Comparison of ENCODE assay signal across 8 cellular contexts in genomic region chr5:73796164-73797141, GRCh38.
DNase-seq lines count a peak whose midpoint lies in the region; ATAC-seq and TF ChIP-seq lines count a peak whose summit lies in the region.
"Had no signal": no experiment of that assay in that cellular context is flagged by ENCODE, and none has a peak within 500 bp of the region (broad histone marks: within the 10 kb centered on the region; RNA-seq: fewer than 3 reads in every experiment).

No MANE protein-coding gene starts in this region.

- H3K36me3 ChIP-seq in HEK293 (ENCODE audit: control insufficient read depth in 2 of 2, insufficient read depth in 1 of 2, low read length in 2 of 2) (no peaks in the 10 kb centered on the region), WERI-Rb-1 (no peaks in the 10 kb centered on the region)

- H3K27me3 ChIP-seq in WERI-Rb-1 (ENCODE audit: insufficient read depth, low read depth, severe bottlenecking) = no peaks in the 10 kb centered on the region

- H3K9me3 Mint-ChIP-seq in stimulated activated naive CD8-positive, alpha-beta T cell treated with anti-CD3 and anti-CD28 coated beads, Interleukin-15, amount 100 ng/mL, for 72 hours = no peaks in the 10 kb centered on the region

- H3K27ac Mint-ChIP-seq in stimulated activated naive CD8-positive, alpha-beta T cell treated with anti-CD3 and anti-CD28 coated beads, Interleukin-15, amount 100 ng/mL, for 72 hours = peak overlapping the region in 1 of 2 donors; percentile 78

- H3K9me3 ChIP-seq in HEK293 (ENCODE audit: control insufficient read depth, insufficient read depth, low read depth, low read length) (no peaks in the 10 kb centered on the region), WERI-Rb-1 (ENCODE audit: severe bottlenecking) (no peaks in the 10 kb centered on the region)

- peak; percentile 75 for ATAC-seq in stimulated activated naive CD8-positive, alpha-beta T cell treated with anti-CD3 and anti-CD28 coated beads, Interleukin-15, amount 100 ng/mL, for 72 hours

- peaks cover 20% of the 10 kb centered on the region for H3K4me1 Mint-ChIP-seq in stimulated activated naive CD8-positive, alpha-beta T cell treated with anti-CD3 and anti-CD28 coated beads, Interleukin-15, amount 100 ng/mL, for 72 hours

- DNase-seq in GM12865 (ENCODE audit: low read depth) (peak; percentile 89), RPMI7951 (ENCODE audit: low read depth) (peak; percentile 88), glomerular endothelial cell (ENCODE audit: extremely low read depth, low read depth, low spot score) (peak; percentile 93), C1 segment of cervical spinal cord (lab: John Stamatoyannopoulos, UW) (no peak), WERI-Rb-1 (no peak)
- peak; percentile 24 to 39 for DNase-seq in stimulated activated naive CD8-positive, alpha-beta T cell treated with anti-CD3 and anti-CD28 coated beads, Interleukin-15, amount 100 ng/mL, for 72 hours

- CTCF ChIA-PET in HEK293 (lab: Yijun Ruan, JAX) = interaction anchor here (0.6 to 11.7 kb wide), 7 partner anchors 10 to 853 kb away, joined by 3 to 258 read pairs (median 3); no protein-coding TSS in a partner anchor

- H3K27ac ChIP-seq in HEK293 (ENCODE audit: extremely low read depth, low read depth, low read length) = no peak overlapping the region
- H3K27ac ChIP-seq in WERI-Rb-1 = no peak overlapping the region

- POLR2A ChIA-PET in HEK293 (lab: Yijun Ruan, JAX) = no interaction called here

- peak overlapping the region; percentile 13 to 52 for H3K4me3 Mint-ChIP-seq in stimulated activated naive CD8-positive, alpha-beta T cell treated with anti-CD3 and anti-CD28 coated beads, Interleukin-15, amount 100 ng/mL, for 72 hours

- peaks cover 49% of the 10 kb centered on the region for H3K27me3 Mint-ChIP-seq in stimulated activated naive CD8-positive, alpha-beta T cell treated with anti-CD3 and anti-CD28 coated beads, Interleukin-15, amount 100 ng/mL, for 72 hours

- TF ChIP-seq CTCF in GM12865 (IDR thresholded peaks at IDR 0.05; ENCODE audit: insufficient read depth, low read depth, low read length, missing control alignments) = no peak
- TF ChIP-seq CTCF in HEK293 (tag by site-specific recombination; IDR thresholded peaks at IDR 0.05) = no peak
- no peak for TF ChIP-seq CTCF in WERI-Rb-1 (IDR thresholded peaks at IDR 0.05; ENCODE audit: low read depth, low read length)

- H3K4me3 ChIP-seq in GM12865 (ENCODE audit: low read depth, low read length) = no peak overlapping the region
- no peak overlapping the region for H3K4me3 ChIP-seq in HEK293 (ENCODE audit: low read depth, low read length)
- no peak overlapping the region for H3K4me3 ChIP-seq in WERI-Rb-1 (ENCODE audit: low read depth, low read length)
- H3K4me3 ChIP-seq: lung had no signal

- peaks cover 8% of the 10 kb centered on the region; the same call in 1 of the 2 replicates for H3K4me1 ChIP-seq in HEK293 (ENCODE audit: control insufficient read depth, insufficient read depth, low read length)

TF ChIP-seq in HEK293, 187 proteins besides CTCF, POLR2A, EP300 and RAD21 (continues in another document):
- no peak for TF ChIP-seq ZBTB7A (tag by site-specific recombination; IDR thresholded peaks at IDR 0.05; ENCODE audit: low read depth)
- no peak for TF ChIP-seq PRDM4 (tag by site-specific recombination; IDR thresholded peaks at IDR 0.05)
- TF ChIP-seq ZIC2 (tag by site-specific recombination; IDR thresholded peaks at IDR 0.05) = peak; percentile 75
- TF ChIP-seq TRIM28 (IDR thresholded peaks at IDR 0.05; ENCODE audit: borderline replicate concordance, low read length) = peak; percentile 53; the same call in 1 of the 2 replicates
- no peak for TF ChIP-seq ZNF561 (tag by site-specific recombination; IDR thresholded peaks at IDR 0.05; ENCODE audit: borderline replicate concordance)
- TF ChIP-seq HIC1 (tag by site-specific recombination; IDR thresholded peaks at IDR 0.05) = no peak
- TF ChIP-seq KLF8 (tag by site-specific recombination; IDR thresholded peaks at IDR 0.05) = no peak
- TF ChIP-seq ZNF530 (tag by site-specific recombination; IDR thresholded peaks at IDR 0.05; ENCODE audit: low read depth) = no peak
- TF ChIP-seq YY2 (tag by site-specific recombination; IDR thresholded peaks at IDR 0.05) = peak; percentile 68
- TF ChIP-seq ZEB2 (tag by site-specific recombination; IDR thresholded peaks at IDR 0.05) = peak; percentile 67; the same call in 1 of the 2 replicates
- 0 out of 2 replicates have a peak, but pooled peaks have one; percentile 32 for TF ChIP-seq ZNF501 (tag by site-specific recombination; IDR thresholded peaks at IDR 0.05)
- TF ChIP-seq HOXC10 (CRISPR knock-in tag; IDR thresholded peaks at IDR 0.05) = no peak
- TF ChIP-seq SP7 (tag by site-specific recombination; IDR thresholded peaks at IDR 0.05) = peak; percentile 97
- TF ChIP-seq ZNF692 (tag by site-specific recombination; IDR thresholded peaks at IDR 0.05) = peak; percentile 51; the same call in 1 of the 2 replicates
- TF ChIP-seq ZNF548 (tag by site-specific recombination; IDR thresholded peaks at IDR 0.05) = no peak
- TF ChIP-seq ZNF600 (tag by site-specific recombination; IDR thresholded peaks at IDR 0.05) = peak; percentile 53; the same call in 1 of the 2 replicates
- no peak for TF ChIP-seq ZNF350 (tag by site-specific recombination; IDR thresholded peaks at IDR 0.05)
- TF ChIP-seq BCL6B (tag by site-specific recombination; IDR thresholded peaks at IDR 0.05) = peak; percentile 83
- TF ChIP-seq BCL11B (tag by site-specific recombination; IDR thresholded peaks at IDR 0.05; ENCODE audit: low read depth) = no peak
- peak; percentile 66 for TF ChIP-seq ZNF366 (tag by site-specific recombination; conservative IDR thresholded peaks at IDR 0.05)
- TF ChIP-seq ZNF660 (tag by site-specific recombination; IDR thresholded peaks at IDR 0.05) = peak; percentile 80; the same call in 1 of the 2 replicates
- peak; percentile 30; the same call in 1 of the 2 replicates for TF ChIP-seq OSR2 (tag by site-specific recombination; IDR thresholded peaks at IDR 0.05)
- no peak for TF ChIP-seq ZNF544 (tag by site-specific recombination; IDR thresholded peaks at IDR 0.05)
- no peak for TF ChIP-seq GFI1B (tag by site-specific recombination; IDR thresholded peaks at IDR 0.05)
- TF ChIP-seq ZNF629 (tag by site-specific recombination; IDR thresholded peaks at IDR 0.05) = peak; percentile 87

Comparison
In these comparisons a context has a peak if more than half of its experiments do, and no peak if none do; other contexts are left out.
1. DNase-seq: peak in GM12865 (single experiment), RPMI7951 (single experiment), glomerular endothelial cell (single experiment) and stimulated activated naive CD8-positive, alpha-beta T cell treated with anti-CD3 and anti-CD28 coated beads, Interleukin-15, amount 100 ng/mL, for 72 hours (2 of 2); none in C1 segment of cervical spinal cord (0 of 14) and WERI-Rb-1 (single experiment).